23 cellular contexts compared by ENCODE assay signal in the genomic region with DNA sequence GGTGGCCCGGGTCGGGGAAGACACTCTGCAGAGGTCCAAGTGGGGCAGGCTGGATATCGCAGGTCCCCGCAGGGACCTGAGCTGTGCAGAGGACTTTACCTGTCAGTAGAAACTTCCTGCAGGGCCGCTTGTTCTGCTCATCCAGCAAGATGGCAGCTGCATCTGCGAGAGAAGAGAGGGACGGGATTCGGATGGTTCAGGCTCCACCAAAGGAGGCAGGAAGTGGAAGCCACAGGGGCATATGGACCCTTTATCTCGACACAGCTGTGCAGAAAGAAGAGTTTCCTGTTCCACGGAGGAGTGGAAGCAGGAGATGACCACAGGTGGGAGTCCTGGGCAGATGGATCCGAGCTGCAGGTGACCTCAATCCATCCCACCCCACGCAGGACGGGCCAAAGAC. TPM values are rescaled to one million over a fixed set of nuclear protein-coding genes. Genes with fewer than 3 reads are reported as not detected.
DNase-seq lines count a peak whose midpoint lies in the region; ATAC-seq and TF ChIP-seq lines count a peak whose summit lies in the region.
"Had no signal": no experiment of that assay in that cellular context is flagged by ENCODE, and none has a peak within 500 bp of the region (broad histone marks: within the 10 kb centered on the region; RNA-seq: fewer than 3 reads in every experiment).

No MANE protein-coding gene starts in this region.

- H3K9me3 Mint-ChIP-seq in WTC11 = no peaks in the 10 kb centered on the region
- H3K9me3 Mint-ChIP-seq in stimulated activated effector memory CD8-positive, alpha-beta T cell treated with anti-CD3 and anti-CD28 coated beads, Interleukin-12 subunit alpha, Interleukin-12 subunit beta, amount 100 ng/mL, for 72 hours = no peaks in the 10 kb centered on the region
- no peaks in the 10 kb centered on the region for H3K9me3 Mint-ChIP-seq in activated T-helper 1 cell treated with anti-CD3 and anti-CD28 coated beads, Interleukin-12 subunit alpha, Interleukin-12 subunit beta, Interleukin-2, Interleukin-4 antibody, amounts not matched to agents 30 ng/mL and 10 ng/mL and 1 ng/mL, durations not matched to agents 14 hours and 24 hours and 36 hours
- H3K9me3 Mint-ChIP-seq: CD8-positive, alpha-beta memory T cell had no signal

- no peak for TF ChIP-seq CTCF in WTC11 (IDR thresholded peaks at IDR 0.05)

- H3K9me3 ChIP-seq in BLaER1 treated with 17β-estradiol and CSF1 and Interleukin-3, amounts not matched to agents 10 nM and 100 nM (replicated peaks in 1 of 11) = no peaks in the 10 kb centered on the region
- H3K9me3 ChIP-seq: MG63, SJCRH30 had no signal

- no peak overlapping the region for H3K4me3 ChIP-seq in BLaER1 treated with 17β-estradiol and CSF1 and Interleukin-3, amounts not matched to agents 10 nM and 100 nM
- no peak overlapping the region for H3K4me3 ChIP-seq in H7 (ENCODE audit: insufficient read depth, low read depth, low read length)
- H3K4me3 ChIP-seq: MG63, SJCRH30 had no signal

- H3K27me3 Mint-ChIP-seq in WTC11 (ENCODE audit: low read depth) = no peaks in the 10 kb centered on the region; the same call in 1 of the 2 replicates
- H3K27me3 Mint-ChIP-seq in activated T-helper 1 cell treated with anti-CD3 and anti-CD28 coated beads, Interleukin-12 subunit alpha, Interleukin-12 subunit beta, Interleukin-2, Interleukin-4 antibody, amounts not matched to agents 30 ng/mL and 10 ng/mL and 1 ng/mL, durations not matched to agents 14 hours and 24 hours and 36 hours (ENCODE audit: insufficient read depth) = no peaks in the 10 kb centered on the region
- H3K27me3 Mint-ChIP-seq: CD8-positive, alpha-beta memory T cell had no signal

- H3K27ac ChIP-seq in BLaER1 treated with 17β-estradiol and CSF1 and Interleukin-3, amounts not matched to agents 10 nM and 100 nM = peak overlapping the region in 7 of 11 experiments; percentile 32 to 88 (median 66); a peak in 14 of 22 replicates
- H3K27ac ChIP-seq: SJCRH30 had no signal

- H3K36me3 ChIP-seq in BLaER1 treated with 17β-estradiol and CSF1 and Interleukin-3, amounts not matched to agents 10 nM and 100 nM = peaks cover 33 to 77% (median 61%) of the 10 kb centered on the region in 11 experiments
- no peaks in the 10 kb centered on the region; the same call in 1 of the 2 replicates for H3K36me3 ChIP-seq in H7 (replicated peaks; ENCODE audit: control insufficient read depth, insufficient read depth, low read length)
- H3K36me3 ChIP-seq: MG63, SJCRH30 had no signal

- H4K20me1 ChIP-seq in BLaER1 treated with 17β-estradiol and CSF1 and Interleukin-3, amounts not matched to agents 10 nM and 100 nM = no peaks in the 10 kb centered on the region

- peak; percentile 42 for DNase-seq in H7
- DNase-seq in WTC11 (ENCODE audit: low spot score) = no peak
- no peak for DNase-seq in stimulated activated effector memory CD8-positive, alpha-beta T cell treated with anti-CD3 and anti-CD28 coated beads, Interleukin-12 subunit alpha, Interleukin-12 subunit beta, amount 100 ng/mL, for 72 hours (ENCODE audit: low spot score in 2 of 2)
- DNase-seq in effector CD4-positive, alpha-beta T cell = no peak
- no peak for DNase-seq in activated T-helper 1 cell treated with anti-CD3 and anti-CD28 coated beads, Interleukin-12 subunit alpha, Interleukin-12 subunit beta, Interleukin-2, Interleukin-4 antibody, amounts not matched to agents 30 ng/mL and 10 ng/mL and 1 ng/mL, durations not matched to agents 14 hours and 24 hours and 36 hours (ENCODE audit: low spot score)
- DNase-seq: CD8-positive, alpha-beta memory T cell; DMS 273 treated with DMSO at 0.1 percent for 48 hours; DMS79; KBM-7; MG63; NCI-H1105 treated with DMSO at 0.1 percent for 48 hours; NCI-H146; NCI-H2029; NCI-H446; NCI-H524 treated with DMSO at 0.1 percent for 48 hours; NCI-H774; SJCRH30 had no signal

- no peaks in the 10 kb centered on the region for H3K27me3 ChIP-seq in BLaER1 treated with 17β-estradiol and CSF1 and Interleukin-3, amounts not matched to agents 10 nM and 100 nM
- no peaks in the 10 kb centered on the region for H3K27me3 ChIP-seq in H7 (ENCODE audit: control insufficient read depth, insufficient read depth, low read length)
- H3K27me3 ChIP-seq: MG63, SJCRH30 had no signal

- H3K4me1 ChIP-seq in BLaER1 treated with 17β-estradiol and CSF1 and Interleukin-3, amounts not matched to agents 10 nM and 100 nM = peaks cover 20 to 65% (median 49%) of the 10 kb centered on the region in 10 experiments

- H3K36me3 Mint-ChIP-seq in WTC11 = peaks cover 6% of the 10 kb centered on the region
- H3K36me3 Mint-ChIP-seq in stimulated activated effector memory CD8-positive, alpha-beta T cell treated with anti-CD3 and anti-CD28 coated beads, Interleukin-12 subunit alpha, Interleukin-12 subunit beta, amount 100 ng/mL, for 72 hours = peaks cover 26% of the 10 kb centered on the region
- H3K36me3 Mint-ChIP-seq in activated T-helper 1 cell treated with anti-CD3 and anti-CD28 coated beads, Interleukin-12 subunit alpha, Interleukin-12 subunit beta, Interleukin-2, Interleukin-4 antibody, amounts not matched to agents 30 ng/mL and 10 ng/mL and 1 ng/mL, durations not matched to agents 14 hours and 24 hours and 36 hours (ENCODE audit: low read depth) = peaks cover 4% of the 10 kb centered on the region

- H3K4me1 Mint-ChIP-seq in WTC11 = peaks cover 5% of the 10 kb centered on the region
- H3K4me1 Mint-ChIP-seq in stimulated activated effector memory CD8-positive, alpha-beta T cell treated with anti-CD3 and anti-CD28 coated beads, Interleukin-12 subunit alpha, Interleukin-12 subunit beta, amount 100 ng/mL, for 72 hours = no peaks in the 10 kb centered on the region
- no peaks in the 10 kb centered on the region for H3K4me1 Mint-ChIP-seq in activated T-helper 1 cell treated with anti-CD3 and anti-CD28 coated beads, Interleukin-12 subunit alpha, Interleukin-12 subunit beta, Interleukin-2, Interleukin-4 antibody, amounts not matched to agents 30 ng/mL and 10 ng/mL and 1 ng/mL, durations not matched to agents 14 hours and 24 hours and 36 hours (ENCODE audit: low read depth)
- H3K4me1 Mint-ChIP-seq: CD14-positive monocyte had no signal

- H3K9ac ChIP-seq in BLaER1 treated with 17β-estradiol and CSF1 and Interleukin-3, amounts not matched to agents 10 nM and 100 nM = peak overlapping the region in 5 of 11 experiments; percentile 10 to 49 (median 29); a peak in 6 of 22 replicates

- ATAC-seq in WTC11 = no peak
- no peak for ATAC-seq in stimulated activated effector memory CD8-positive, alpha-beta T cell treated with anti-CD3 and anti-CD28 coated beads, Interleukin-12 subunit alpha, Interleukin-12 subunit beta, amount 100 ng/mL, for 72 hours
- ATAC-seq in GM18873 (IDR thresholded peaks at IDR 0.05; ENCODE audit: low FRiP score, unreplicated experiment) = no peak
- ATAC-seq: HepG2, SK-N-SH treated with all-trans-retinoic acid at 6 μM for 48 hours had no signal

- intact Hi-C loops in activated T-helper 1 cell treated with anti-CD3 and anti-CD28 coated beads, Interleukin-12 subunit alpha, Interleukin-12 subunit beta, Interleukin-2, Interleukin-4 antibody, amounts not matched to agents 30 ng/mL and 10 ng/mL and 1 ng/mL, durations not matched to agents 14 hours and 24 hours and 36 hours (cut with micrococcal nuclease) = no loop called here

- H3K4me2 ChIP-seq in BLaER1 treated with 17β-estradiol and CSF1 and Interleukin-3, amounts not matched to agents 10 nM and 100 nM = peak overlapping the region; percentile 14 to 84 (median 77); a peak in 18 of 22 replicates

- peak overlapping the region; percentile 32; the same call in 1 of the 2 replicates for H3K27ac Mint-ChIP-seq in WTC11
- H3K27ac Mint-ChIP-seq in stimulated activated effector memory CD8-positive, alpha-beta T cell treated with anti-CD3 and anti-CD28 coated beads, Interleukin-12 subunit alpha, Interleukin-12 subunit beta, amount 100 ng/mL, for 72 hours = peak overlapping the region; percentile 45
- H3K27ac Mint-ChIP-seq in activated T-helper 1 cell treated with anti-CD3 and anti-CD28 coated beads, Interleukin-12 subunit alpha, Interleukin-12 subunit beta, Interleukin-2, Interleukin-4 antibody, amounts not matched to agents 30 ng/mL and 10 ng/mL and 1 ng/mL, durations not matched to agents 14 hours and 24 hours and 36 hours = no peak overlapping the region
- H3K27ac Mint-ChIP-seq: CD14-positive monocyte had no signal

- H3K4me3 Mint-ChIP-seq in WTC11 = no peak overlapping the region
- no peak overlapping the region for H3K4me3 Mint-ChIP-seq in stimulated activated effector memory CD8-positive, alpha-beta T cell treated with anti-CD3 and anti-CD28 coated beads, Interleukin-12 subunit alpha, Interleukin-12 subunit beta, amount 100 ng/mL, for 72 hours
- no peak overlapping the region for H3K4me3 Mint-ChIP-seq in activated T-helper 1 cell treated with anti-CD3 and anti-CD28 coated beads, Interleukin-12 subunit alpha, Interleukin-12 subunit beta, Interleukin-2, Interleukin-4 antibody, amounts not matched to agents 30 ng/mL and 10 ng/mL and 1 ng/mL, durations not matched to agents 14 hours and 24 hours and 36 hours
- H3K4me3 Mint-ChIP-seq: CD14-positive monocyte had no signal

- POLR2A ChIA-PET in WTC11 (lab: Charles Lee) = no interaction called here

- CTCF ChIA-PET in WTC11 (lab: Charles Lee) = interaction anchor here (0.7 to 2.2 kb wide), 8 partner anchors 11 to 346 kb away, joined by 3 to 6 read pairs (median 3); a partner anchor contains a TSS

TF ChIP-seq in WTC11, 78 proteins besides CTCF, POLR2A, EP300 and RAD21 (continues in another document):
- TF ChIP-seq CREM (CRISPR knock-in tag; IDR thresholded peaks at IDR 0.05) = no peak
- TF ChIP-seq, protein P1, sequence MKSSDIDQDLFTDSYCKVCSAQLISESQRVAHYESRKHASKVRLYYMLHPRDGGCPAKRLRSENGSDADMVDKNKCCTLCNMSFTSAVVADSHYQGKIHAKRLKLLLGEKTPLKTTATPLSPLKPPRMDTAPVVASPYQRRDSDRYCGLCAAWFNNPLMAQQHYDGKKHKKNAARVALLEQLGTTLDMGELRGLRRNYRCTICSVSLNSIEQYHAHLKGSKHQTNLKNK (CRISPR knock-in tag; IDR thresholded peaks at IDR 0.05) = no peak

RNA-seq across cellular contexts. Expression of a gene that starts 22.5 kb away (rescaled TPM):
- total RNA-seq in H7 (2014; rRNA removed; shearing (Covaris generic)) = 0.11 TPM in 1 of 2 replicates, not detected in the other
- total RNA-seq in WTC11 (2021) = 0.11 to 0.17 TPM in 2 of 3 replicates, not detected in the other
- total RNA-seq in activated T-helper 1 cell treated with anti-CD3 and anti-CD28 coated beads, Interleukin-12 subunit alpha, Interleukin-12 subunit beta, Interleukin-2, Interleukin-4 antibody, amounts not matched to agents 30 ng/mL and 10 ng/mL and 1 ng/mL, durations not matched to agents 14 hours and 24 hours and 36 hours = not detected in 2 replicates
- total RNA-seq: A673, HepG2 had no signal

RNA-seq across cellular contexts. Expression of a gene that starts 24.5 kb away (rescaled TPM):
- 35.6 and 38.5 TPM in 2 replicates for total RNA-seq in H7 (2014; rRNA removed; shearing (Covaris generic))
- 13.4 to 17.3 TPM (median 17.2 TPM) in 3 replicates for total RNA-seq in WTC11 (2021)
- total RNA-seq in activated T-helper 1 cell treated with anti-CD3 and anti-CD28 coated beads, Interleukin-12 subunit alpha, Interleukin-12 subunit beta, Interleukin-2, Interleukin-4 antibody, amounts not matched to agents 30 ng/mL and 10 ng/mL and 1 ng/mL, durations not matched to agents 14 hours and 24 hours and 36 hours = 28.4 and 28.5 TPM in 2 replicates

RNA-seq across cellular contexts. Expression of a gene that starts 24.9 kb away (rescaled TPM):
- 108 and 170 TPM in 2 replicates for total RNA-seq in H7 (2014; rRNA removed; shearing (Covaris generic))
- total RNA-seq in WTC11 (2021) = 119 to 140 TPM (median 131 TPM) in 3 replicates
- 89.4 and 96.5 TPM in 2 replicates for total RNA-seq in activated T-helper 1 cell treated with anti-CD3 and anti-CD28 coated beads, Interleukin-12 subunit alpha, Interleukin-12 subunit beta, Interleukin-2, Interleukin-4 antibody, amounts not matched to agents 30 ng/mL and 10 ng/mL and 1 ng/mL, durations not matched to agents 14 hours and 24 hours and 36 hours
